Comparison of ENCODE assay signal across 21 cellular contexts in genomic region chr22:48359613-48359965, GRCh38.
DNase-seq lines count a peak whose midpoint lies in the region; TF ChIP-seq lines count a peak whose summit lies in the region.
"Had no signal": no experiment of that assay in that cellular context is flagged by ENCODE, and none has a peak within 500 bp of the region (broad histone marks: within the 10 kb centered on the region; RNA-seq: fewer than 3 reads in every experiment).

No MANE protein-coding gene starts in this region.

- TF ChIP-seq POLR2A in spleen (IDR thresholded peaks at IDR 0.05), result no peak

- 81 to 87% (median 82%) methylated on average over 13 to 14 of the region's 14 CpGs for WGBS in spleen, 5 donors

- TF ChIP-seq CTCF in WERI-Rb-1 (IDR thresholded peaks at IDR 0.05; ENCODE audit: low read depth, low read length) (no peak), osteoblast (IDR thresholded peaks at IDR 0.05; ENCODE audit: extremely low read depth, low read depth, low read length) (no peak), spleen (IDR thresholded peaks at IDR 0.05 in 8 of 11, conservative IDR thresholded peaks at IDR 0.05 in 3 of 11) (no peak)

- no peaks in the 10 kb centered on the region for H3K4me1 ChIP-seq in osteoblast (ENCODE audit: insufficient read depth, low read length)
- no peaks in the 10 kb centered on the region for H3K4me1 ChIP-seq in spleen
- H3K4me1 ChIP-seq in Karpas-422 (ENCODE audit: low read length), result no peaks in the 10 kb centered on the region
- H3K4me1 ChIP-seq: BE2C; BLaER1 treated with 17β-estradiol and CSF1 and Interleukin-3, amounts not matched to agents 10 nM and 100 nM had no signal

- H3K27ac ChIP-seq in WERI-Rb-1 (no peak overlapping the region), osteoblast (ENCODE audit: low read depth, low read length) (no peak overlapping the region), spleen (no peak overlapping the region), Karpas-422 (ENCODE audit: low read length) (no peak overlapping the region)
- H3K27ac ChIP-seq: BLaER1 treated with 17β-estradiol and CSF1 and Interleukin-3, amounts not matched to agents 10 nM and 100 nM had no signal

- H3K4me2 ChIP-seq in osteoblast (ENCODE audit: insufficient read depth, low read length), result no peak overlapping the region
- H3K4me2 ChIP-seq in Karpas-422 (ENCODE audit: low read depth, low read length, poor library complexity, severe bottlenecking), result no peak overlapping the region
- H3K4me2 ChIP-seq: A549; BLaER1 treated with 17β-estradiol and CSF1 and Interleukin-3, amounts not matched to agents 10 nM and 100 nM; GM23338 had no signal

- no peaks in the 10 kb centered on the region for H3K79me2 ChIP-seq in osteoblast (ENCODE audit: insufficient read depth, low read length)
- H3K79me2 ChIP-seq in Karpas-422 (ENCODE audit: low read length), result no peaks in the 10 kb centered on the region

- H3K9me3 ChIP-seq in WERI-Rb-1 (ENCODE audit: severe bottlenecking) (no peaks in the 10 kb centered on the region), osteoblast (ENCODE audit: low read depth, low read length) (peaks cover 2% of the 10 kb centered on the region), spleen (no peaks in the 10 kb centered on the region), Karpas-422 (ENCODE audit: low read length) (no peaks in the 10 kb centered on the region)
- H3K9me3 ChIP-seq: A549; BLaER1 treated with 17β-estradiol and CSF1 and Interleukin-3, amounts not matched to agents 10 nM and 100 nM had no signal

- no peak overlapping the region for H3K4me3 ChIP-seq in H7 (ENCODE audit: insufficient read depth, low read depth, low read length)
- H3K4me3 ChIP-seq in WERI-Rb-1 (ENCODE audit: low read depth, low read length), result no peak overlapping the region
- no peak overlapping the region for H3K4me3 ChIP-seq in osteoblast (ENCODE audit: insufficient read depth, low read length)
- H3K4me3 ChIP-seq in spleen, result no peak overlapping the region
- no peak overlapping the region for H3K4me3 ChIP-seq in Karpas-422 (ENCODE audit: low read length)
- H3K4me3 ChIP-seq: A549; BLaER1 treated with 17β-estradiol and CSF1 and Interleukin-3, amounts not matched to agents 10 nM and 100 nM; GM12878; GM23338 had no signal

- no peak overlapping the region for H2AFZ ChIP-seq in osteoblast (ENCODE audit: low read length)
- H2AFZ ChIP-seq in Karpas-422 (ENCODE audit: low read length), result no peak overlapping the region
- H2AFZ ChIP-seq: GM23338 had no signal

- DNase-seq in H7, result peak; percentile 37
- DNase-seq in WERI-Rb-1, result peak; percentile 63
- DNase-seq in osteoblast (ENCODE audit: insufficient read length, low spot score, missing footprints), result peak; percentile 15
- peak; percentile 23 for DNase-seq in spleen
- no peak for DNase-seq in activated CD8-positive, alpha-beta memory T cell treated with anti-CD3 and anti-CD28 coated beads, Interleukin-2, amount 50 U/mL, for 48 hours
- DNase-seq in Karpas-422, result no peak
- DNase-seq in NCI-H1694 treated with DMSO at 0.1 percent for 48 hours (lab: John Stamatoyannopoulos, UW), result no peak
- DNase-seq: 8988T; ACHN; AML-193; BE2C; CD4-positive, alpha-beta T cell; CD8-positive, alpha-beta memory T cell; DMS 273 treated with DMSO at 0.1 percent for 48 hours; DMS79; EL; GDM1 had no signal

- H3K9ac ChIP-seq in Karpas-422 (ENCODE audit: low read length), result no peak overlapping the region
- H3K9ac ChIP-seq: BLaER1 treated with 17β-estradiol and CSF1 and Interleukin-3, amounts not matched to agents 10 nM and 100 nM had no signal

- no peaks in the 10 kb centered on the region for H3K9me2 ChIP-seq in Karpas-422 (replicated peaks; ENCODE audit: insufficient read depth, low read length)

- H3K36me3 ChIP-seq in H7 (replicated peaks; ENCODE audit: control insufficient read depth, insufficient read depth, low read length) (no peaks in the 10 kb centered on the region), WERI-Rb-1 (no peaks in the 10 kb centered on the region), osteoblast (ENCODE audit: insufficient read depth, low read length) (no peaks in the 10 kb centered on the region), spleen (no peaks in the 10 kb centered on the region), Karpas-422 (ENCODE audit: insufficient read depth, low read length) (no peaks in the 10 kb centered on the region)
- H3K36me3 ChIP-seq: BE2C; BLaER1 treated with 17β-estradiol and CSF1 and Interleukin-3, amounts not matched to agents 10 nM and 100 nM had no signal

- H3K27me3 ChIP-seq in H7 (ENCODE audit: control insufficient read depth, insufficient read depth, low read length), result no peaks in the 10 kb centered on the region
- H3K27me3 ChIP-seq in WERI-Rb-1 (ENCODE audit: insufficient read depth, low read depth, severe bottlenecking), result no peaks in the 10 kb centered on the region
- no peaks in the 10 kb centered on the region for H3K27me3 ChIP-seq in osteoblast (ENCODE audit: insufficient read depth, low read length)
- peaks cover 0 to 48% (median 4%) of the 10 kb centered on the region in 7 donors for H3K27me3 ChIP-seq in spleen (replicated peaks in 1 of 7)
- no peaks in the 10 kb centered on the region for H3K27me3 ChIP-seq in Karpas-422 (ENCODE audit: low read length)
- H3K27me3 ChIP-seq: BE2C; BLaER1 treated with 17β-estradiol and CSF1 and Interleukin-3, amounts not matched to agents 10 nM and 100 nM had no signal

- no peaks in the 10 kb centered on the region for H4K20me1 ChIP-seq in osteoblast (ENCODE audit: insufficient read depth, low read length)
- H4K20me1 ChIP-seq in Karpas-422 (ENCODE audit: insufficient read depth, low read depth, low read length), result no peaks in the 10 kb centered on the region
- H4K20me1 ChIP-seq: BLaER1 treated with 17β-estradiol and CSF1 and Interleukin-3, amounts not matched to agents 10 nM and 100 nM had no signal

- intact Hi-C loops in spleen (cut with DNase I; ENCODE audit: low total_unique reads), result no loop called here

Comparison
In these comparisons a context has a peak if more than half of its experiments do, and no peak if none do; other contexts are left out.
1. DNase-seq: peak in H7 (single experiment), WERI-Rb-1 (single experiment), osteoblast (single experiment) and spleen (single experiment); none in activated CD8-positive, alpha-beta memory T cell treated with anti-CD3 and anti-CD28 coated beads, Interleukin-2, amount 50 U/mL, for 48 hours (single experiment), Karpas-422 (single experiment) and NCI-H1694 treated with DMSO at 0.1 percent for 48 hours (single experiment).